8 cellular contexts compared by ENCODE assay signal in genomic region chr7:2529161-2530075, GRCh38. TPM values are rescaled to one million over a fixed set of nuclear protein-coding genes. Genes with fewer than 3 reads are reported as not detected.
DNase-seq lines count a peak whose midpoint lies in the region; ATAC-seq and TF ChIP-seq lines count a peak whose summit lies in the region.

No MANE protein-coding gene starts in this region.

- H3K27me3 ChIP-seq in GM06990 (replicated peaks; ENCODE audit: control insufficient read depth, insufficient read depth, low read length): no peaks in the 10 kb centered on the region
- H3K27me3 ChIP-seq in body of pancreas: no peaks in the 10 kb centered on the region
- H3K27me3 ChIP-seq in right lobe of liver: no peaks in the 10 kb centered on the region
- H3K27me3 ChIP-seq in transverse colon: no peaks in the 10 kb centered on the region

- H3K27ac ChIP-seq in body of pancreas (peak overlapping the region; percentile 72 to 96 (median 90)), right lobe of liver (peak overlapping the region in 2 of 3 donors; percentile 51 to 53), transverse colon (peak overlapping the region; percentile 67 to 94 (median 84))

- DNase-seq in GM06990 (ENCODE audit: extremely low read depth, insufficient read length) (peak; percentile 59), T-cell (peak in 32 of 34 experiments; percentile 43 to 82 (median 60)), body of pancreas (peak; percentile 29 to 81 (median 65)), right lobe of liver (peak in 2 of 3 donors; percentile 73 to 87), transverse colon (peak; percentile 68), ureter (ENCODE audit: low spot score) (no peak)

- no peaks in the 10 kb centered on the region for H3K27me3 Mint-ChIP-seq in T-cell

- no peak for TF ChIP-seq CTCF in GM06990 (IDR thresholded peaks at IDR 0.05; ENCODE audit: insufficient read depth, low read length, poor library complexity, severe bottlenecking)
- TF ChIP-seq CTCF in body of pancreas (IDR thresholded peaks at IDR 0.05): no peak
- TF ChIP-seq CTCF in right lobe of liver (IDR thresholded peaks at IDR 0.05): no peak
- TF ChIP-seq CTCF in transverse colon (IDR thresholded peaks at IDR 0.05): no peak

- POLR2A ChIA-PET in T-cell (lab: Charles Lee): interaction anchor here in 1 of 2 donors (0.7 kb wide), 1 partner anchor 20 kb away, joined by 3 read pairs; no protein-coding TSS in a partner anchor

- WGBS in body of pancreas, 2 donors: 44 to 65% methylated on average over 20 to 26 of the region's 30 CpGs
- WGBS in right lobe of liver (ENCODE audit: insufficient coverage, low coverage, low lambda C conversion rate, missing lambda C conversion rate): 32% methylated on average over 8 of the region's 30 CpGs
- 10 to 26% methylated on average over 4 to 25 of the region's 30 CpGs for WGBS in transverse colon (ENCODE audit: low coverage in 1 of 2), 2 donors

- intact Hi-C loops in body of pancreas (cut with DNase I) (no loop called here), right lobe of liver (cut with DNase I) (no loop called here), transverse colon (cut with DNase I; ENCODE audit: low total_unique reads) (no loop called here)

- in situ Hi-C loops in transverse colon (cut with MboI; ENCODE audit: low pct_ligation_motif_present in 1 of 4, low pct_unique_long_range_greater_than_20kb in 1 of 4, low sequenced_read_pairs in 3 of 4): no loop called here

- H3K4me1 ChIP-seq in body of pancreas: peaks cover 73% of the 10 kb centered on the region
- no peaks in the 10 kb centered on the region for H3K4me1 ChIP-seq in right lobe of liver
- H3K4me1 ChIP-seq in transverse colon: peaks cover 47 to 80% (median 71%) of the 10 kb centered on the region in 4 donors

- ATAC-seq in HG03097 (IDR thresholded peaks at IDR 0.05; ENCODE audit: low FRiP score, unreplicated experiment): peak; percentile 47
- ATAC-seq in T-cell (replicated peaks in 1 of 4): peak; percentile 39 to 52 (median 52)
- no peak for ATAC-seq in body of pancreas
- peak; percentile 57 to 68 (median 60) for ATAC-seq in right lobe of liver
- no peak for ATAC-seq in HG02970 (IDR thresholded peaks at IDR 0.05; ENCODE audit: low FRiP score, unreplicated experiment)

- H3K9me3 ChIP-seq in body of pancreas (no peaks in the 10 kb centered on the region), right lobe of liver (no peaks in the 10 kb centered on the region), transverse colon (no peaks in the 10 kb centered on the region)

- H3K4me3 ChIP-seq in GM06990 (replicated peaks; ENCODE audit: low read depth, low read length) (no peak overlapping the region), body of pancreas (no peak overlapping the region), right lobe of liver (no peak overlapping the region), transverse colon (no peak overlapping the region)

- TF ChIP-seq EP300 in transverse colon (IDR thresholded peaks at IDR 0.05; ENCODE audit: low read depth): no peak

- no peaks in the 10 kb centered on the region for H3K36me3 ChIP-seq in GM06990 (ENCODE audit: control insufficient read depth, insufficient read depth, low read length)
- no peaks in the 10 kb centered on the region for H3K36me3 ChIP-seq in body of pancreas (replicated peaks in 1 of 2; ENCODE audit: insufficient read depth in 1 of 2, low read depth in 2 of 2)
- H3K36me3 ChIP-seq in right lobe of liver: no peaks in the 10 kb centered on the region
- no peaks in the 10 kb centered on the region for H3K36me3 ChIP-seq in transverse colon

- H3K4me3 Mint-ChIP-seq in T-cell: peak overlapping the region; percentile 57 to 74 (median 70)

- CTCF ChIA-PET in T-cell (lab: Charles Lee): interaction anchor here in 1 of 2 donors (0.8 kb wide), 1 partner anchor 175 kb away, joined by 3 read pairs; the partner anchor contains the start of gene EIF3B

- TF ChIP-seq POLR2A in body of pancreas (IDR thresholded peaks at IDR 0.05): peak in 1 of 3 donors; percentile 25
- no peak for TF ChIP-seq POLR2A in right lobe of liver (IDR thresholded peaks at IDR 0.05)
- no peak for TF ChIP-seq POLR2A in transverse colon (IDR thresholded peaks at IDR 0.05)

- peak overlapping the region; percentile 86 to 97 for H3K27ac Mint-ChIP-seq in T-cell

- peaks cover 6% of the 10 kb centered on the region for H3K36me3 Mint-ChIP-seq in T-cell

- H3K9me3 Mint-ChIP-seq in T-cell: no peaks in the 10 kb centered on the region

- H3K4me1 Mint-ChIP-seq in T-cell: peaks cover 56 to 66% (median 56%) of the 10 kb centered on the region in 3 donors

RNA-seq across cellular contexts. Expression of gene LFNG, which starts 9.8 kb away (rescaled TPM):
- total RNA-seq in T-cell: 100 to 1,000 TPM; 110 to 198 (median 182) TPM
- total RNA-seq in body of pancreas: 100 to 1,000 TPM in 1 of 2 donors, 10 to 100 TPM in 1; 47.8 to 142 TPM
- total RNA-seq in right lobe of liver: 1 to 10 TPM; 1.0 to 4.3 (median 1.7) TPM
- total RNA-seq in transverse colon: 100 to 1,000 TPM in 2 of 4 donors, 10 to 100 TPM in 2; 17.9 to 162 (median 80.6) TPM
- total RNA-seq in ureter: 22.5 TPM

RNA-seq across cellular contexts. Expression of gene BRAT1, which starts 25.9 kb away (rescaled TPM):
- total RNA-seq in T-cell (10 to 100 TPM; 23.6 to 46.2 (median 43.1) TPM), body of pancreas (10 to 100 TPM; 36.6 to 46.8 TPM), right lobe of liver (10 to 100 TPM; 11.1 to 25.9 (median 14.8) TPM), transverse colon (100 to 1,000 TPM in 1 of 4 donors, 10 to 100 TPM in 3; 31.7 to 120 (median 40.4) TPM), ureter (24.0 TPM)

RNA-seq across cellular contexts. Expression of gene IQCE, which starts 29.4 kb away (rescaled TPM):
- 10 to 100 TPM in 1 of 5 donors, 1 to 10 TPM in 4; 4.5 to 11.7 (median 8.0) TPM for total RNA-seq in T-cell
- total RNA-seq in body of pancreas: 10 to 100 TPM in 1 of 2 donors, 1 to 10 TPM in 1; 7.8 to 73.2 TPM
- 1 to 10 TPM; 3.7 to 7.0 (median 4.0) TPM for total RNA-seq in right lobe of liver
- 100 to 1,000 TPM in 1 of 4 donors, 10 to 100 TPM in 3; 27.2 to 187 (median 55.5) TPM for total RNA-seq in transverse colon
- 23.0 TPM for total RNA-seq in ureter

RNA-seq across cellular contexts. Expression of gene GRIFIN, which starts 53.2 kb away (rescaled TPM):
- total RNA-seq in T-cell: not detected
- total RNA-seq in body of pancreas: not detected
- total RNA-seq in right lobe of liver: not detected
- total RNA-seq in transverse colon: not detected
- not detected for total RNA-seq in ureter

Comparison
In these comparisons a context has a peak if more than half of its experiments do, and no peak if none do; other contexts are left out.
1. ATAC-seq: peak in HG03097 (single experiment), T-cell (4 of 4) and right lobe of liver (4 of 4); none in body of pancreas (single experiment) and HG02970 (single experiment).
2. Peak in every context shown above with its lines, with median percentiles within 50 percentile points of each other: H3K27ac ChIP-seq.